Comparison of ENCODE assay signal across 25 cellular contexts in the genomic region with DNA sequence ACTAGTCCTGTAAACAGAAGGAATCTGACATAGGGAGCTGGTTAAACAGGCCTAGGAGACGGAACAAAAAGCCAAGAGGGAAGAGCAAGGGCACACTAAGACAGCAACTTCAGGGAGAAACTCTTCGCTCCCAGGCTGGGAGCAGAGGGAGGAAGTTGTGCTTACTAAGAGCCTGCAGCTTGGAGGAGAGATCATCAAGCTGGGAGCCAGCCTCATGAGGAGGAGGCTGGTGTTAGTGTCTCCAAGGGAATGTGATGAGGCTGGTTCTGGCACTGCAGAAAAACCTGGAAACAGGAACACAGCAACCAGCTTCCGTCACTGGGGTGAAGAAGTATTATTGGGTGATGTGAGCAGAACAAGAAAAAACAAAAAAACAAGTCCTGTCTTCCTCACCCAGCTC.
"Had no signal": no experiment of that assay in that cellular context is flagged by ENCODE, and none has a peak within 500 bp of the region (broad histone marks: within the 10 kb centered on the region; RNA-seq: fewer than 3 reads in every experiment).

No MANE protein-coding gene starts in this region.

- H3K4me3 Mint-ChIP-seq: activated naive CD8-positive, alpha-beta T cell; activated T-helper 17 cell treated with anti-CD3 and anti-CD28 coated beads, Interleukin-2, amount 50 U/mL, for 72 hours; central memory CD8-positive, alpha-beta T cell; nephron progenitor cell; stimulated activated effector memory CD8-positive, alpha-beta T cell treated with anti-CD3 and anti-CD28 coated beads, Interleukin-12 subunit alpha, Interleukin-12 subunit beta, amount 100 ng/mL, for 72 hours; stimulated activated naive CD8-positive, alpha-beta T cell treated with anti-CD3 and anti-CD28 coated beads, Interleukin-15, amount 100 ng/mL, for 72 hours; T-helper 1 cell treated with Interleukin-12 subunit alpha and Interleukin-12 subunit beta and Interleukin-4 antibody, amounts not matched to agents 30 μg/mL and 1 μg/mL, for 36 hours; WTC11 had no signal

- H3K27ac Mint-ChIP-seq: activated naive CD8-positive, alpha-beta T cell; activated T-helper 17 cell treated with anti-CD3 and anti-CD28 coated beads, Interleukin-2, amount 50 U/mL, for 72 hours; nephron progenitor cell; stimulated activated effector memory CD8-positive, alpha-beta T cell treated with anti-CD3 and anti-CD28 coated beads, Interleukin-12 subunit alpha, Interleukin-12 subunit beta, amount 100 ng/mL, for 72 hours; stimulated activated naive CD8-positive, alpha-beta T cell treated with anti-CD3 and anti-CD28 coated beads, Interleukin-15, amount 100 ng/mL, for 72 hours; T-helper 1 cell treated with Interleukin-12 subunit alpha and Interleukin-12 subunit beta and Interleukin-4 antibody, amounts not matched to agents 30 μg/mL and 1 μg/mL, for 36 hours; WTC11 had no signal

- H3K36me3 ChIP-seq: adrenal gland, breast epithelium, heart right ventricle, left ventricle myocardium inferior, suprapubic skin, tibial nerve, vagina had no signal

- H3K4me1 Mint-ChIP-seq: activated T-helper 17 cell treated with anti-CD3 and anti-CD28 coated beads, Interleukin-2, amount 50 U/mL, for 72 hours; central memory CD8-positive, alpha-beta T cell; nephron progenitor cell; stimulated activated effector memory CD8-positive, alpha-beta T cell treated with anti-CD3 and anti-CD28 coated beads, Interleukin-12 subunit alpha, Interleukin-12 subunit beta, amount 100 ng/mL, for 72 hours; stimulated activated naive CD8-positive, alpha-beta T cell treated with anti-CD3 and anti-CD28 coated beads, Interleukin-15, amount 100 ng/mL, for 72 hours had no signal

- H3K4me1 ChIP-seq: breast epithelium, heart right ventricle, left ventricle myocardium inferior, suprapubic skin, tibial nerve, vagina had no signal

- H3K27ac ChIP-seq: adrenal gland, breast epithelium, heart right ventricle, left ventricle myocardium inferior, suprapubic skin, tibial nerve, vagina had no signal

- H3K27me3 Mint-ChIP-seq: activated naive CD8-positive, alpha-beta T cell; activated T-helper 17 cell treated with anti-CD3 and anti-CD28 coated beads, Interleukin-2, amount 50 U/mL, for 72 hours; central memory CD8-positive, alpha-beta T cell; stimulated activated naive CD8-positive, alpha-beta T cell treated with anti-CD3 and anti-CD28 coated beads, Interleukin-15, amount 100 ng/mL, for 72 hours had no signal

- DNase-seq: activated naive CD4-positive, alpha-beta T cell; activated T-cell treated with anti-CD3 and anti-CD28 coated beads, Interleukin-2, amount 50 U/mL, for 1 hour; effector memory CD4-positive, alpha-beta T cell; foreskin fibroblast; heart right ventricle; left ventricle myocardium inferior; mammary epithelial cell; mucosa of descending colon; nephron progenitor cell; nucleus accumbens; small intestine; stimulated activated CD4-positive, alpha-beta T cell treated with anti-CD3 and anti-CD28 coated beads, Interleukin-2, amount 100 ng/mL, for 24 hours; stimulated activated naive CD8-positive, alpha-beta T cell treated with anti-CD3 and anti-CD28 coated beads, Interleukin-15, amount 100 ng/mL, for 72 hours; T1000 had no signal

- H3K9me3 ChIP-seq: adrenal gland, left ventricle myocardium inferior, suprapubic skin, tibial nerve, vagina had no signal

- H3K36me3 Mint-ChIP-seq: activated naive CD8-positive, alpha-beta T cell; stimulated activated effector memory CD8-positive, alpha-beta T cell treated with anti-CD3 and anti-CD28 coated beads, Interleukin-12 subunit alpha, Interleukin-12 subunit beta, amount 100 ng/mL, for 72 hours had no signal

- H3K4me3 ChIP-seq: adrenal gland, breast epithelium, heart right ventricle, left ventricle myocardium inferior, mucosa of descending colon, suprapubic skin, tibial nerve, vagina had no signal

- H3K27me3 ChIP-seq: adrenal gland, breast epithelium, heart right ventricle, suprapubic skin, tibial nerve, vagina had no signal
